12 cellular contexts compared by ENCODE assay signal in the genomic region with DNA sequence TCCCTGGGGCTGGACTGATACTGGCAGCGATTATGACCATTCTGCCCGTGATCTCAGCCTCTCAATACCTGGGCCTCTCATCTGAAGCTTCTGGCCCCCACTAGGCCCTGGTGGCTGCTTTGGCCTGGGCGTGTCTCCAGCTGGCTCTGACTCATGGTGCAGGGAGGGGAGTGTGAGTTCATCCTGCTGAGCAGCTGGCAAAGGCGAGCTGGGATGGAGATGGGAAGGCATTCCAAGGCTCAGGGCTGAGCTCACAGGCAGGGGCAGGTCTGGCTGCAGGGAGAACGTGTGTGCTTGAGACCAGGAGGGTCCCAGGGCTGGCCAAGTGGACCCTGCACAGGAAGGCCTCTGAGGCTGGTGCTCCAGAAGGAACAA.
DNase-seq lines count a peak whose midpoint lies in the region; ATAC-seq and TF ChIP-seq lines count a peak whose summit lies in the region.
"Had no signal": no experiment of that assay in that cellular context is flagged by ENCODE, and none has a peak within 500 bp of the region (broad histone marks: within the 10 kb centered on the region; RNA-seq: fewer than 3 reads in every experiment).

No MANE protein-coding gene starts in this region.

- no peak overlapping the region for H3K4me3 ChIP-seq in LNCaP clone FGC (ENCODE audit: low read depth, low read length)

- H3K4me1 Mint-ChIP-seq in activated naive CD8-positive, alpha-beta T cell treated with anti-CD3 and anti-CD28 coated beads, Interleukin-2, amount 50 U/mL, for 24 hours, result peaks cover 8% of the 10 kb centered on the region
- H3K4me1 Mint-ChIP-seq in activated naive CD8-positive, alpha-beta T cell treated with anti-CD3 and anti-CD28 coated beads for 36 hours, result peaks cover 3% of the 10 kb centered on the region
- peaks cover 2 to 4% of the 10 kb centered on the region in 2 donors for H3K4me1 Mint-ChIP-seq in effector memory CD8-positive, alpha-beta T cell (ENCODE audit: low read depth in 2 of 2)
- no peaks in the 10 kb centered on the region for H3K4me1 Mint-ChIP-seq in activated T-helper 1 cell treated with anti-CD3 and anti-CD28 coated beads, Interleukin-12 subunit alpha, Interleukin-12 subunit beta, Interleukin-2, Interleukin-4 antibody, amounts not matched to agents 30 ng/mL and 10 ng/mL and 1 ng/mL, durations not matched to agents 14 hours and 24 hours and 36 hours (ENCODE audit: low read depth)

- peak; percentile 21 for DNase-seq in activated naive CD8-positive, alpha-beta T cell treated with anti-CD3 and anti-CD28 coated beads, Interleukin-2, amount 50 U/mL, for 24 hours
- no peak for DNase-seq in activated naive CD8-positive, alpha-beta T cell treated with anti-CD3 and anti-CD28 coated beads for 36 hours
- DNase-seq in LNCaP clone FGC (ENCODE audit: low read depth), result peak; percentile 0
- no peak for DNase-seq in effector memory CD8-positive, alpha-beta T cell
- DNase-seq in ureter (ENCODE audit: low spot score), result peak; percentile 55
- no peak for DNase-seq in GM10248 (ENCODE audit: extremely low spot score)
- no peak for DNase-seq in activated T-helper 1 cell treated with anti-CD3 and anti-CD28 coated beads, Interleukin-12 subunit alpha, Interleukin-12 subunit beta, Interleukin-2, Interleukin-4 antibody, amounts not matched to agents 30 ng/mL and 10 ng/mL and 1 ng/mL, durations not matched to agents 14 hours and 24 hours and 36 hours (ENCODE audit: low spot score)
- no peak for DNase-seq in hippocampal formation (lab: John Stamatoyannopoulos, UW)
- DNase-seq: activated CD4-positive, CD25-positive, alpha-beta regulatory T cell; activated naive CD4-positive, alpha-beta T cell treated with anti-CD3 and anti-CD28 coated beads, Interleukin-2, amount 10 ng/mL, durations not matched to agents 7 days and 5 days; small intestine; stimulated activated CD8-positive, alpha-beta memory T cell treated with anti-CD3 and anti-CD28 coated beads, Interleukin-4, amount 100 ng/mL, for 48 hours had no signal

- H3K27ac Mint-ChIP-seq in activated naive CD8-positive, alpha-beta T cell treated with anti-CD3 and anti-CD28 coated beads, Interleukin-2, amount 50 U/mL, for 24 hours, result peak overlapping the region; percentile 54
- no peak overlapping the region for H3K27ac Mint-ChIP-seq in activated naive CD8-positive, alpha-beta T cell treated with anti-CD3 and anti-CD28 coated beads for 36 hours
- peak overlapping the region; percentile 57 to 64 for H3K27ac Mint-ChIP-seq in effector memory CD8-positive, alpha-beta T cell
- no peak overlapping the region for H3K27ac Mint-ChIP-seq in activated T-helper 1 cell treated with anti-CD3 and anti-CD28 coated beads, Interleukin-12 subunit alpha, Interleukin-12 subunit beta, Interleukin-2, Interleukin-4 antibody, amounts not matched to agents 30 ng/mL and 10 ng/mL and 1 ng/mL, durations not matched to agents 14 hours and 24 hours and 36 hours
- H3K27ac Mint-ChIP-seq: activated naive CD4-positive, alpha-beta T cell treated with anti-CD3 and anti-CD28 coated beads, Interleukin-2, amount 10 ng/mL, durations not matched to agents 7 days and 5 days had no signal

- no peak for ATAC-seq in activated naive CD8-positive, alpha-beta T cell treated with anti-CD3 and anti-CD28 coated beads, Interleukin-2, amount 50 U/mL, for 24 hours
- no peak for ATAC-seq in effector memory CD8-positive, alpha-beta T cell (replicated peaks)

- POLR2A ChIA-PET in GM10248 (lab: Yijun Ruan, JAX), result no interaction called here

- intact Hi-C loops in activated T-helper 1 cell treated with anti-CD3 and anti-CD28 coated beads, Interleukin-12 subunit alpha, Interleukin-12 subunit beta, Interleukin-2, Interleukin-4 antibody, amounts not matched to agents 30 ng/mL and 10 ng/mL and 1 ng/mL, durations not matched to agents 14 hours and 24 hours and 36 hours (cut with micrococcal nuclease), result no loop called here

- CTCF ChIA-PET in GM10248 (lab: Yijun Ruan, JAX), result no interaction called here

- H3K4me3 Mint-ChIP-seq in activated naive CD8-positive, alpha-beta T cell treated with anti-CD3 and anti-CD28 coated beads, Interleukin-2, amount 50 U/mL, for 24 hours, result peak overlapping the region; percentile 58
- H3K4me3 Mint-ChIP-seq in activated naive CD8-positive, alpha-beta T cell treated with anti-CD3 and anti-CD28 coated beads for 36 hours, result no peak overlapping the region
- no peak overlapping the region for H3K4me3 Mint-ChIP-seq in effector memory CD8-positive, alpha-beta T cell
- H3K4me3 Mint-ChIP-seq in activated T-helper 1 cell treated with anti-CD3 and anti-CD28 coated beads, Interleukin-12 subunit alpha, Interleukin-12 subunit beta, Interleukin-2, Interleukin-4 antibody, amounts not matched to agents 30 ng/mL and 10 ng/mL and 1 ng/mL, durations not matched to agents 14 hours and 24 hours and 36 hours, result no peak overlapping the region
- H3K4me3 Mint-ChIP-seq: activated naive CD4-positive, alpha-beta T cell treated with anti-CD3 and anti-CD28 coated beads, Interleukin-2, amount 10 ng/mL, durations not matched to agents 7 days and 5 days had no signal

- no peak for TF ChIP-seq CTCF in LNCaP clone FGC (IDR thresholded peaks at IDR 0.05; ENCODE audit: control insufficient read depth, extremely low read depth, insufficient read depth)
- TF ChIP-seq CTCF in GM10248 (IDR thresholded peaks at IDR 0.05; ENCODE audit: control extremely low read depth, extremely low read depth, low read depth, missing control alignments), result no peak

- no peaks in the 10 kb centered on the region for H3K9me3 Mint-ChIP-seq in activated naive CD8-positive, alpha-beta T cell treated with anti-CD3 and anti-CD28 coated beads, Interleukin-2, amount 50 U/mL, for 24 hours
- H3K9me3 Mint-ChIP-seq in activated naive CD8-positive, alpha-beta T cell treated with anti-CD3 and anti-CD28 coated beads for 36 hours, result no peaks in the 10 kb centered on the region
- H3K9me3 Mint-ChIP-seq in effector memory CD8-positive, alpha-beta T cell, result no peaks in the 10 kb centered on the region
- no peaks in the 10 kb centered on the region for H3K9me3 Mint-ChIP-seq in activated T-helper 1 cell treated with anti-CD3 and anti-CD28 coated beads, Interleukin-12 subunit alpha, Interleukin-12 subunit beta, Interleukin-2, Interleukin-4 antibody, amounts not matched to agents 30 ng/mL and 10 ng/mL and 1 ng/mL, durations not matched to agents 14 hours and 24 hours and 36 hours
- H3K9me3 Mint-ChIP-seq: activated naive CD4-positive, alpha-beta T cell treated with anti-CD3 and anti-CD28 coated beads, Interleukin-2, amount 10 ng/mL, durations not matched to agents 7 days and 5 days had no signal

- H3K36me3 Mint-ChIP-seq in activated naive CD8-positive, alpha-beta T cell treated with anti-CD3 and anti-CD28 coated beads, Interleukin-2, amount 50 U/mL, for 24 hours (ENCODE audit: low read depth), result no peaks in the 10 kb centered on the region
- H3K36me3 Mint-ChIP-seq in activated naive CD8-positive, alpha-beta T cell treated with anti-CD3 and anti-CD28 coated beads for 36 hours, result no peaks in the 10 kb centered on the region
- H3K36me3 Mint-ChIP-seq in effector memory CD8-positive, alpha-beta T cell (ENCODE audit: insufficient read depth), result peaks cover 4% of the 10 kb centered on the region
- no peaks in the 10 kb centered on the region for H3K36me3 Mint-ChIP-seq in activated T-helper 1 cell treated with anti-CD3 and anti-CD28 coated beads, Interleukin-12 subunit alpha, Interleukin-12 subunit beta, Interleukin-2, Interleukin-4 antibody, amounts not matched to agents 30 ng/mL and 10 ng/mL and 1 ng/mL, durations not matched to agents 14 hours and 24 hours and 36 hours (ENCODE audit: low read depth)
- H3K36me3 Mint-ChIP-seq: activated naive CD4-positive, alpha-beta T cell treated with anti-CD3 and anti-CD28 coated beads, Interleukin-2, amount 10 ng/mL, durations not matched to agents 7 days and 5 days had no signal

- peaks cover 4% of the 10 kb centered on the region for H3K27me3 Mint-ChIP-seq in activated naive CD8-positive, alpha-beta T cell treated with anti-CD3 and anti-CD28 coated beads, Interleukin-2, amount 50 U/mL, for 24 hours
- peaks cover 6% of the 10 kb centered on the region for H3K27me3 Mint-ChIP-seq in activated naive CD8-positive, alpha-beta T cell treated with anti-CD3 and anti-CD28 coated beads for 36 hours
- peaks cover 28 to 39% of the 10 kb centered on the region in 2 donors for H3K27me3 Mint-ChIP-seq in effector memory CD8-positive, alpha-beta T cell
- H3K27me3 Mint-ChIP-seq in activated T-helper 1 cell treated with anti-CD3 and anti-CD28 coated beads, Interleukin-12 subunit alpha, Interleukin-12 subunit beta, Interleukin-2, Interleukin-4 antibody, amounts not matched to agents 30 ng/mL and 10 ng/mL and 1 ng/mL, durations not matched to agents 14 hours and 24 hours and 36 hours (ENCODE audit: insufficient read depth), result peaks cover 2% of the 10 kb centered on the region

Comparison
In these comparisons a context has a peak if more than half of its experiments do, and no peak if none do; other contexts are left out.
1. DNase-seq: peak in activated naive CD8-positive, alpha-beta T cell treated with anti-CD3 and anti-CD28 coated beads, Interleukin-2, amount 50 U/mL, for 24 hours (single experiment), LNCaP clone FGC (single experiment) and ureter (single experiment); none in activated naive CD8-positive, alpha-beta T cell treated with anti-CD3 and anti-CD28 coated beads for 36 hours (single experiment), effector memory CD8-positive, alpha-beta T cell (0 of 3), GM10248 (single experiment), activated T-helper 1 cell treated with anti-CD3 and anti-CD28 coated beads, Interleukin-12 subunit alpha, Interleukin-12 subunit beta, Interleukin-2, Interleukin-4 antibody, amounts not matched to agents 30 ng/mL and 10 ng/mL and 1 ng/mL, durations not matched to agents 14 hours and 24 hours and 36 hours (single experiment) and hippocampal formation (0 of 2).
2. H3K27ac Mint-ChIP-seq: peak in activated naive CD8-positive, alpha-beta T cell treated with anti-CD3 and anti-CD28 coated beads, Interleukin-2, amount 50 U/mL, for 24 hours (single experiment) and effector memory CD8-positive, alpha-beta T cell (2 of 2); none in activated naive CD8-positive, alpha-beta T cell treated with anti-CD3 and anti-CD28 coated beads for 36 hours (single experiment) and activated T-helper 1 cell treated with anti-CD3 and anti-CD28 coated beads, Interleukin-12 subunit alpha, Interleukin-12 subunit beta, Interleukin-2, Interleukin-4 antibody, amounts not matched to agents 30 ng/mL and 10 ng/mL and 1 ng/mL, durations not matched to agents 14 hours and 24 hours and 36 hours (single experiment).